8 cellular contexts compared by ENCODE assay signal in the genomic region with DNA sequence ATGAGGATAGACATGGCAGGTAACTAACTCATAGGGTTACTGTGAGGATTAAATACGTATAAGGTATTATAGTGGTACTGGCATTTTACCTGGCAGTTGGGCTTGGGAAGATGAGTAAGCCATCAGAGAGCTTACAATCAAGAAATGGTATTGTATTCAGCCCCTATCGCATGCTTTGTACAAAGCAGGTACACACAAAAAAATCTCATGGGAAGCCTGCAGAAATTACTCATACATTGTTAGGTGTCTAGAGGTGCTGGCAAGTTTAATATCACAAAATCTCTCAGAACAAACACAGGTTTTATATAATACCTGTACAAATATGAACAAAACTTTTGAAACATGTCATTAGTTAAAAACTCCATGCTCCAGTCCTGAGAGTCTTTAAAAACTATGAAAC.
"Had no signal": no experiment of that assay in that cellular context is flagged by ENCODE, and none has a peak within 500 bp of the region (broad histone marks: within the 10 kb centered on the region; RNA-seq: fewer than 3 reads in every experiment).

No MANE protein-coding gene starts in this region.

- H3K27ac Mint-ChIP-seq: HFFc6 had no signal

- ATAC-seq: HCT116, K562 had no signal

- H3K9ac ChIP-seq: GM23248 had no signal

- H3K36me3 ChIP-seq: HAP-1 had no signal

- DNase-seq: GM23248, GOT3, H7, HFFc6, IMR-90 had no signal

- H3K4me3 ChIP-seq: GM23248, HAP-1, K562 had no signal

- H3K9me3 Mint-ChIP-seq: HFFc6 had no signal

- H3K27ac ChIP-seq: GM23248 had no signal

- H2AFZ ChIP-seq: GM23248 had no signal

- H3K4me3 Mint-ChIP-seq: HFFc6 had no signal

- H3K9me3 ChIP-seq: HAP-1 had no signal
